ENCODE assay signal across 19 cellular contexts in the genomic region with DNA sequence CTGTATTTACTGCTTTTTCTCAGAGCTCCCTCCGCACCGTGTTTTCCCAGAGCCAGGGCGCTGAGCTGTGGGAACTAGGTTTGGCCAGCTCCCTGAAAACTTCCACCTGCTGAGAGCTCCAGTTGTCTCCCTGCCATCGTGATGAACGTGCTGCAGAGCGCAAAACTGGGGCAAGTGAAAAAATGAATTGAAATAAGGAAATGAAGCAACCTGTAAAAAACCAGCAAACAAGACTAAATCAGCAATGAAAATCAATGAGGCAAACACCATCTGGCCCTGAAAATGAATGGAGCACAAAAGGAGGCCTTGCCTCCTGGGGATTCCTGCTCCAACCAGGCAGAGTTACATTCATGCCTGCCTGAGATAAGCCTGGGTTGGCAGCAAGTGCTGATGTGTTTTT.
DNase-seq lines count a peak whose midpoint lies in the region; ATAC-seq and TF ChIP-seq lines count a peak whose summit lies in the region.
"Had no signal": no experiment of that assay in that cellular context is flagged by ENCODE, and none has a peak within 500 bp of the region (broad histone marks: within the 10 kb centered on the region; RNA-seq: fewer than 3 reads in every experiment).

No MANE protein-coding gene starts in this region.

- in situ Hi-C loops in transverse colon (cut with MboI; ENCODE audit: low pct_ligation_motif_present in 1 of 4, low pct_unique_long_range_greater_than_20kb in 1 of 4, low sequenced_read_pairs in 3 of 4): no loop called here

- H3K4me3 Mint-ChIP-seq in activated CD8-positive, alpha-beta T cell treated with anti-CD3 and anti-CD28 coated beads, Interleukin-2, amount 10 ng/mL, durations not matched to agents 7 days and 5 days: no peak overlapping the region
- H3K4me3 Mint-ChIP-seq: activated naive CD8-positive, alpha-beta T cell treated with anti-CD3 and anti-CD28 coated beads, Interleukin-2, amount 10 ng/mL, durations not matched to agents 7 days and 5 days; activated T-cell treated with anti-CD3 and anti-CD28 coated beads, Interleukin-2, amount 50 U/mL, for 24 hours; T-helper 17 cell had no signal

- CTCF ChIA-PET in activated CD8-positive, alpha-beta T cell treated with anti-CD3 and anti-CD28 coated beads, Interleukin-2, amount 10 ng/mL, durations not matched to agents 7 days and 5 days (lab: Charles Lee): interaction anchor here (1.8 kb wide), 1 partner anchor 19 kb away, joined by 4 read pairs; no protein-coding TSS in a partner anchor

- intact Hi-C loops in Right ventricle myocardium inferior (cut with DNase I): no loop called here
- intact Hi-C loops in left cardiac atrium (cut with DNase I): no loop called here
- intact Hi-C loops in esophagus muscularis mucosa (cut with DNase I): no loop called here
- intact Hi-C loops in sigmoid colon (cut with DNase I): no loop called here
- intact Hi-C loops in transverse colon (cut with DNase I; ENCODE audit: low total_unique reads): no loop called here

- DNase-seq in Right ventricle myocardium inferior (ENCODE audit: missing footprints) (no peak), left cardiac atrium (no peak), NCI-H2107 (lab: John Stamatoyannopoulos, UW) (peak; percentile 44), esophagus muscularis mucosa (ENCODE audit: extremely low spot score) (peak; percentile 86), sigmoid colon (peak; percentile 78), transverse colon (no peak)
- no peak for DNase-seq in activated CD8-positive, alpha-beta T cell treated with anti-CD3 and anti-CD28 coated beads, Interleukin-2, amount 10 ng/mL, durations not matched to agents 7 days and 5 days
- DNase-seq: activated CD4-positive, CD25-positive, alpha-beta regulatory T cell treated with anti-CD3 and anti-CD28 coated beads, Interleukin-2, amount 50 U/mL, for 72 hours; activated naive CD8-positive, alpha-beta T cell treated with anti-CD3 and anti-CD28 coated beads, Interleukin-2, amount 10 ng/mL, durations not matched to agents 7 days and 5 days; activated T-cell treated with anti-CD3 and anti-CD28 coated beads, Interleukin-2, amount 50 U/mL, for 24 hours; foreskin melanocyte; kidney; mucosa of descending colon; NCI-H510A treated with DMSO at 0.1 percent for 48 hours; T-helper 17 cell had no signal

- H3K4me3 ChIP-seq in esophagus muscularis mucosa (no peak overlapping the region), sigmoid colon (no peak overlapping the region), transverse colon (no peak overlapping the region)
- H3K4me3 ChIP-seq: cardiac muscle cell, mucosa of descending colon had no signal

- TF ChIP-seq POLR2A in esophagus muscularis mucosa (IDR thresholded peaks at IDR 0.05; ENCODE audit: low read depth) (no peak), sigmoid colon (IDR thresholded peaks at IDR 0.05) (no peak), transverse colon (IDR thresholded peaks at IDR 0.05) (no peak)

- H3K27ac Mint-ChIP-seq in activated CD8-positive, alpha-beta T cell treated with anti-CD3 and anti-CD28 coated beads, Interleukin-2, amount 10 ng/mL, durations not matched to agents 7 days and 5 days: no peak overlapping the region
- H3K27ac Mint-ChIP-seq: activated T-cell treated with anti-CD3 and anti-CD28 coated beads, Interleukin-2, amount 50 U/mL, for 24 hours; T-helper 17 cell had no signal

- no peaks in the 10 kb centered on the region for H3K9me3 Mint-ChIP-seq in activated CD8-positive, alpha-beta T cell treated with anti-CD3 and anti-CD28 coated beads, Interleukin-2, amount 10 ng/mL, durations not matched to agents 7 days and 5 days (ENCODE audit: insufficient read depth)
- H3K9me3 Mint-ChIP-seq: activated T-cell treated with anti-CD3 and anti-CD28 coated beads, Interleukin-2, amount 50 U/mL, for 24 hours had no signal

- TF ChIP-seq EP300 in esophagus muscularis mucosa (IDR thresholded peaks at IDR 0.05): no peak
- TF ChIP-seq EP300 in sigmoid colon (IDR thresholded peaks at IDR 0.05): no peak
- no peak for TF ChIP-seq EP300 in transverse colon (IDR thresholded peaks at IDR 0.05; ENCODE audit: low read depth)

- 44% methylated on average over 6 of the region's 6 CpGs for WGBS in esophagus muscularis mucosa
- 71 to 85% methylated on average over 6 of the region's 6 CpGs for WGBS in sigmoid colon, 2 donors
- WGBS in transverse colon (ENCODE audit: low coverage in 1 of 2), 2 donors: 68 to 69% methylated on average over 6 of the region's 6 CpGs

- H3K36me3 Mint-ChIP-seq in activated CD8-positive, alpha-beta T cell treated with anti-CD3 and anti-CD28 coated beads, Interleukin-2, amount 10 ng/mL, durations not matched to agents 7 days and 5 days (ENCODE audit: low read depth): no peaks in the 10 kb centered on the region
- H3K36me3 Mint-ChIP-seq: activated naive CD8-positive, alpha-beta T cell treated with anti-CD3 and anti-CD28 coated beads, Interleukin-2, amount 10 ng/mL, durations not matched to agents 7 days and 5 days had no signal

- TF ChIP-seq CTCF in esophagus muscularis mucosa (IDR thresholded peaks at IDR 0.05) (no peak), sigmoid colon (IDR thresholded peaks at IDR 0.05) (no peak), transverse colon (IDR thresholded peaks at IDR 0.05) (no peak)

- H3K9me3 ChIP-seq in esophagus muscularis mucosa (no peaks in the 10 kb centered on the region), sigmoid colon (no peaks in the 10 kb centered on the region), transverse colon (no peaks in the 10 kb centered on the region)
- H3K9me3 ChIP-seq: mucosa of descending colon had no signal

- H3K27ac ChIP-seq in esophagus muscularis mucosa (replicated peaks in 1 of 4) (no peak overlapping the region), sigmoid colon (no peak overlapping the region), transverse colon (no peak overlapping the region)
- H3K27ac ChIP-seq: cardiac muscle cell, HL-60 had no signal

- H3K27me3 ChIP-seq in esophagus muscularis mucosa (no peaks in the 10 kb centered on the region), sigmoid colon (no peaks in the 10 kb centered on the region), transverse colon (no peaks in the 10 kb centered on the region)
- H3K27me3 ChIP-seq: cardiac muscle cell had no signal

- POLR2A ChIA-PET in activated CD8-positive, alpha-beta T cell treated with anti-CD3 and anti-CD28 coated beads, Interleukin-2, amount 10 ng/mL, durations not matched to agents 7 days and 5 days (lab: Charles Lee): interaction anchor here (0.7 kb wide), 1 partner anchor 19 kb away, joined by 3 read pairs; no protein-coding TSS in a partner anchor

- no peaks in the 10 kb centered on the region for H3K27me3 Mint-ChIP-seq in activated CD8-positive, alpha-beta T cell treated with anti-CD3 and anti-CD28 coated beads, Interleukin-2, amount 10 ng/mL, durations not matched to agents 7 days and 5 days (ENCODE audit: low read depth)
- H3K27me3 Mint-ChIP-seq: activated T-cell treated with anti-CD3 and anti-CD28 coated beads, Interleukin-2, amount 50 U/mL, for 24 hours; T-helper 17 cell had no signal

- H3K4me1 Mint-ChIP-seq in activated CD8-positive, alpha-beta T cell treated with anti-CD3 and anti-CD28 coated beads, Interleukin-2, amount 10 ng/mL, durations not matched to agents 7 days and 5 days (ENCODE audit: low read depth): peaks cover 2% of the 10 kb centered on the region
- H3K4me1 Mint-ChIP-seq: T-helper 17 cell had no signal

- peak; percentile 72 for ATAC-seq in Right ventricle myocardium inferior
- ATAC-seq in left cardiac atrium: no peak
- no peak for ATAC-seq in activated CD8-positive, alpha-beta T cell treated with anti-CD3 and anti-CD28 coated beads, Interleukin-2, amount 10 ng/mL, durations not matched to agents 7 days and 5 days
- ATAC-seq in HG03469 (IDR thresholded peaks at IDR 0.05; ENCODE audit: unreplicated experiment): no peak
- ATAC-seq: HCT116, mucosa of descending colon, T-helper 17 cell had no signal

- H3K4me1 ChIP-seq in esophagus muscularis mucosa (no peaks in the 10 kb centered on the region), sigmoid colon (no peaks in the 10 kb centered on the region), transverse colon (no peaks in the 10 kb centered on the region)

- H3K36me3 ChIP-seq in esophagus muscularis mucosa (no peaks in the 10 kb centered on the region), sigmoid colon (no peaks in the 10 kb centered on the region), transverse colon (no peaks in the 10 kb centered on the region)
- H3K36me3 ChIP-seq: cardiac muscle cell had no signal

Comparison
In these comparisons a context has a peak if more than half of its experiments do, and no peak if none do; other contexts are left out.
1. DNase-seq: peak in NCI-H2107 (single experiment), esophagus muscularis mucosa (single experiment) and sigmoid colon (single experiment); none in Right ventricle myocardium inferior (single experiment), left cardiac atrium (single experiment), transverse colon (single experiment) and activated CD8-positive, alpha-beta T cell treated with anti-CD3 and anti-CD28 coated beads, Interleukin-2, amount 10 ng/mL, durations not matched to agents 7 days and 5 days (single experiment).